15 cellular contexts compared by ENCODE assay signal in the genomic region with DNA sequence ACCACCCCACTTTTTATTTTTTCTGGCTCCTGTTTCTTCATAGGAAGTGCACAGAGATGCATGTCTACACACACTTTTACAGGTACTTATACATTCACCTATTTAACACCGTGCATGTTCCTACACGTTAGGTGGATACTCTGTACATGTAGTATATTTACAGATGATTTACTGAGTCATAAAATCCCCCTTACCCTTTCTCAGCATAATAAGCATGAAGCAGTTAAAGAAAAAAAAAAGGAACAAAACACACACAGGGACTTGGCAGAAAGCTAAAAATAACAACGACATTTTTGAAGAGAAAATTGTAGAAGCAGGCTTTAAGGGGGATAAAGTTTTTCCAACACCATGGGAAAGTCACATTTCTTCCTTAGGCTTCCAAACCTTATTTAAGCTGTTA.
"Had no signal": no experiment of that assay in that cellular context is flagged by ENCODE, and none has a peak within 500 bp of the region (broad histone marks: within the 10 kb centered on the region; RNA-seq: fewer than 3 reads in every experiment).

No MANE protein-coding gene starts in this region.

- H3K4me3 ChIP-seq: cardiac muscle cell, coronary artery, lung had no signal

- DNase-seq: activated B cell treated with CpG ODN at 0.5 μM for 24 hours; activated CD4-positive, alpha-beta T cell treated with anti-CD3 and anti-CD28 coated beads, Interleukin-2, amount 10 ng/mL, durations not matched to agents 24 days and 14 days; activated CD8-positive, alpha-beta memory T cell treated with anti-CD3 and anti-CD28 coated beads, Interleukin-2, amount 50 U/mL, for 4 hours; activated CD8-positive, alpha-beta T cell treated with anti-CD3 and anti-CD28 coated beads, Interleukin-2, amount 10 ng/mL, durations not matched to agents 7 days and 5 days; activated gamma-delta T cell; activated T-cell treated with anti-CD3 and anti-CD28 coated beads, Interleukin-2, amount 50 U/mL, for 72 hours; amygdala; head of caudate nucleus; immature natural killer cell; naive B cell; retina; SW 1271 had no signal
